ENCODE assay signal across 8 cellular contexts in genomic region chr17:29931253-29931932, GRCh38. TPM values are rescaled to one million over a fixed set of nuclear protein-coding genes. Genes with fewer than 3 reads are reported as not detected.
A peak's percentile ranks its signal among the peaks of the same experiment; 100 is the strongest.
DNase-seq lines count a peak whose midpoint lies in the region; ATAC-seq and TF ChIP-seq lines count a peak whose summit lies in the region.

No MANE protein-coding gene starts in this region.

- intact Hi-C loops in sciatic nerve (cut with DNase I) = loop anchor here (10.0 kb wide), 1 partner anchor 117 kb away; no protein-coding TSS in a partner anchor

- DNase-seq in GM13976 (ENCODE audit: low spot score) (peak; percentile 63), NCI-H146 treated with DMSO at 0.1 percent for 48 hours (lab: John Stamatoyannopoulos, UW; ENCODE audit: unreplicated experiment) (peak; percentile 95), T follicular helper cell (ENCODE audit: low read depth) (peak; percentile 60), hepatocyte (ENCODE audit: low spot score) (peak; percentile 88), sciatic nerve (ENCODE audit: low spot score) (peak; percentile 66)

- TF ChIP-seq CTCF in GM13976 (IDR thresholded peaks at IDR 0.05; ENCODE audit: borderline replicate concordance, control extremely low read depth, extremely low read depth, insufficient read depth, missing control alignments) (peak; percentile 70), hepatocyte (IDR thresholded peaks at IDR 0.05; ENCODE audit: poor library complexity) (peak; percentile 88)

- in situ Hi-C loops in GM13976 (cut with MboI; ENCODE audit: low sequenced_read_pairs, unreplicated experiment) = loop anchor here (5.0 to 25.0 kb wide), 2 partner anchors 124 to 294 kb away; no protein-coding TSS in a partner anchor

- H3K4me1 ChIP-seq in hepatocyte (ENCODE audit: insufficient read depth) = peaks cover 17% of the 10 kb centered on the region

- peak overlapping the region; percentile 76 for H2AFZ ChIP-seq in hepatocyte

- H3K27me3 ChIP-seq in hepatocyte = no peaks in the 10 kb centered on the region

- H3K9me3 ChIP-seq in hepatocyte (ENCODE audit: low read depth) = no peaks in the 10 kb centered on the region

- ATAC-seq in HG02884 (IDR thresholded peaks at IDR 0.05; ENCODE audit: unreplicated experiment) = peak; percentile 70
- peak; percentile 84 for ATAC-seq in sciatic nerve
- ATAC-seq in HG03045 (IDR thresholded peaks at IDR 0.05; ENCODE audit: unreplicated experiment) = no peak

- H3K4me2 ChIP-seq in hepatocyte = peak overlapping the region; percentile 91

- H3K27ac ChIP-seq in angular gyrus (ENCODE audit: low read depth, low read length) (peak overlapping the region; percentile 79), hepatocyte (peak overlapping the region; percentile 83)

- 0% methylated on average over 3 of the region's 3 CpGs for WGBS in hepatocyte (ENCODE audit: low lambda C conversion rate, missing lambda C conversion rate)

- no peaks in the 10 kb centered on the region for H3K36me3 ChIP-seq in hepatocyte (replicated peaks; ENCODE audit: insufficient read depth, low read depth)

- H3K4me3 ChIP-seq in hepatocyte = peak overlapping the region; percentile 96

- H3K79me2 ChIP-seq in hepatocyte = peaks cover 25% of the 10 kb centered on the region

- H3K9me2 ChIP-seq in hepatocyte (replicated peaks; ENCODE audit: insufficient read depth) = no peaks in the 10 kb centered on the region

- H4K20me1 ChIP-seq in hepatocyte (ENCODE audit: insufficient read depth, poor library complexity, severe bottlenecking) = no peaks in the 10 kb centered on the region

RNA-seq across cellular contexts. Expression of gene SSH2, which starts 1.4 kb away (rescaled TPM):
- 8.3 and 9.9 TPM in 2 replicates for total RNA-seq in hepatocyte
- polyA plus RNA-seq in hepatocyte = 12.7 and 15.7 TPM in 2 replicates
- total RNA-seq in sciatic nerve = 45.1 TPM

RNA-seq across cellular contexts. Expression of gene EFCAB5, which starts 10.0 kb away (rescaled TPM):
- 0.12 and 0.27 TPM in 2 replicates for total RNA-seq in hepatocyte
- polyA plus RNA-seq in hepatocyte = 0.48 and 0.63 TPM in 2 replicates
- 0.45 TPM for total RNA-seq in sciatic nerve
